In genomic region chr16:26175944-26176343, GRCh38 we compare ENCODE assay signal across 34 cellular contexts.
"Had no signal": no experiment of that assay in that cellular context is flagged by ENCODE, and none has a peak within 500 bp of the region (broad histone marks: within the 10 kb centered on the region; RNA-seq: fewer than 3 reads in every experiment).

No MANE protein-coding gene starts in this region.

- H3K36me3 ChIP-seq: ascending aorta, cardiac muscle cell, colonic mucosa, gastroesophageal sphincter, pancreas, prostate gland, upper lobe of left lung had no signal

- H3K9me3 ChIP-seq: ascending aorta, colonic mucosa, pancreas, prostate gland, upper lobe of left lung had no signal

- H3K27me3 ChIP-seq: ascending aorta, cardiac muscle cell, colonic mucosa, gastroesophageal sphincter, pancreas, upper lobe of left lung had no signal

- H3K36me3 Mint-ChIP-seq: activated naive CD4-positive, alpha-beta T cell treated with anti-CD3 and anti-CD28 coated beads, Interleukin-2, amount 10 ng/mL, durations not matched to agents 7 days and 5 days; activated naive CD8-positive, alpha-beta T cell treated with anti-CD3 and anti-CD28 coated beads, Interleukin-2, amount 10 ng/mL, durations not matched to agents 7 days and 5 days; brain; immature natural killer cell; naive thymus-derived CD4-positive, alpha-beta T cell; stimulated activated effector memory CD8-positive, alpha-beta T cell treated with anti-CD3 and anti-CD28 coated beads, Interleukin-12 subunit alpha, Interleukin-12 subunit beta, amount 100 ng/mL, for 72 hours had no signal

- H3K27ac Mint-ChIP-seq: activated naive CD4-positive, alpha-beta T cell treated with anti-CD3 and anti-CD28 coated beads, Interleukin-2, amount 10 ng/mL, durations not matched to agents 7 days and 5 days; activated naive CD8-positive, alpha-beta T cell treated with anti-CD3 and anti-CD28 coated beads, Interleukin-2, amount 10 ng/mL, durations not matched to agents 7 days and 5 days; activated T-helper 1 cell treated with anti-CD3 and anti-CD28 coated beads, Interleukin-12 subunit alpha, Interleukin-12 subunit beta, Interleukin-2, Interleukin-4 antibody, amounts not matched to agents 30 ng/mL and 10 ng/mL and 1 ng/mL, durations not matched to agents 14 hours and 24 hours and 36 hours; brain; immature natural killer cell; naive thymus-derived CD4-positive, alpha-beta T cell; stimulated activated effector memory CD8-positive, alpha-beta T cell treated with anti-CD3 and anti-CD28 coated beads, Interleukin-12 subunit alpha, Interleukin-12 subunit beta, amount 100 ng/mL, for 72 hours had no signal

- H3K4me3 ChIP-seq: ascending aorta, cardiac muscle cell, colonic mucosa, dorsolateral prefrontal cortex, gastroesophageal sphincter, pancreas, prostate gland, upper lobe of left lung had no signal

- H3K4me3 Mint-ChIP-seq: activated naive CD4-positive, alpha-beta T cell treated with anti-CD3 and anti-CD28 coated beads, Interleukin-2, amount 10 ng/mL, durations not matched to agents 7 days and 5 days; activated naive CD8-positive, alpha-beta T cell treated with anti-CD3 and anti-CD28 coated beads, Interleukin-2, amount 10 ng/mL, durations not matched to agents 7 days and 5 days; activated T-helper 1 cell treated with anti-CD3 and anti-CD28 coated beads, Interleukin-12 subunit alpha, Interleukin-12 subunit beta, Interleukin-2, Interleukin-4 antibody, amounts not matched to agents 30 ng/mL and 10 ng/mL and 1 ng/mL, durations not matched to agents 14 hours and 24 hours and 36 hours; brain; immature natural killer cell; naive thymus-derived CD4-positive, alpha-beta T cell; stimulated activated effector memory CD8-positive, alpha-beta T cell treated with anti-CD3 and anti-CD28 coated beads, Interleukin-12 subunit alpha, Interleukin-12 subunit beta, amount 100 ng/mL, for 72 hours; stimulated activated naive CD8-positive, alpha-beta T cell treated with anti-CD3 and anti-CD28 coated beads, Interleukin-15, amount 100 ng/mL, for 72 hours had no signal

- H3K9me3 Mint-ChIP-seq: activated naive CD4-positive, alpha-beta T cell treated with anti-CD3 and anti-CD28 coated beads, Interleukin-2, amount 10 ng/mL, durations not matched to agents 7 days and 5 days; activated T-helper 1 cell treated with anti-CD3 and anti-CD28 coated beads, Interleukin-12 subunit alpha, Interleukin-12 subunit beta, Interleukin-2, Interleukin-4 antibody, amounts not matched to agents 30 ng/mL and 10 ng/mL and 1 ng/mL, durations not matched to agents 14 hours and 24 hours and 36 hours had no signal

- H3K27me3 Mint-ChIP-seq: activated naive CD4-positive, alpha-beta T cell treated with anti-CD3 and anti-CD28 coated beads, Interleukin-2, amount 10 ng/mL, durations not matched to agents 7 days and 5 days had no signal

- H3K4me1 Mint-ChIP-seq: activated naive CD4-positive, alpha-beta T cell treated with anti-CD3 and anti-CD28 coated beads, Interleukin-2, amount 10 ng/mL, durations not matched to agents 7 days and 5 days; activated naive CD8-positive, alpha-beta T cell treated with anti-CD3 and anti-CD28 coated beads, Interleukin-2, amount 10 ng/mL, durations not matched to agents 7 days and 5 days; brain; immature natural killer cell; naive thymus-derived CD4-positive, alpha-beta T cell; stimulated activated effector memory CD8-positive, alpha-beta T cell treated with anti-CD3 and anti-CD28 coated beads, Interleukin-12 subunit alpha, Interleukin-12 subunit beta, amount 100 ng/mL, for 72 hours had no signal

- H3K4me1 ChIP-seq: ascending aorta, colonic mucosa, gastroesophageal sphincter, pancreas, prostate gland, upper lobe of left lung had no signal

- DNase-seq: activated CD4-positive, alpha-beta T cell treated with anti-CD3 and anti-CD28 coated beads for 4 hours; activated CD4-positive, alpha-beta T cell treated with anti-CD3 and anti-CD28 coated beads, Interleukin-2, amount 50 U/mL, for 4 hours; activated CD8-positive, alpha-beta memory T cell treated with anti-CD3 and anti-CD28 coated beads, Interleukin-2, amount 50 U/mL, for 4 hours; activated effector memory CD4-positive, alpha-beta T cell treated with anti-CD3 and anti-CD28 coated beads, Interleukin-2, amount 50 U/mL, for 16 hours; activated naive CD4-positive, alpha-beta T cell treated with anti-CD3 and anti-CD28 coated beads, Interleukin-2, amount 10 ng/mL, durations not matched to agents 7 days and 5 days; activated naive CD8-positive, alpha-beta T cell treated with anti-CD3 and anti-CD28 coated beads, Interleukin-2, amount 10 ng/mL, durations not matched to agents 7 days and 5 days; activated T-cell treated with anti-CD3 and anti-CD28 coated beads, Interleukin-2, amount 50 U/mL, for 1 hour; cerebellar nuclear complex; colonic mucosa; dorsolateral prefrontal cortex; effector memory CD4-positive, alpha-beta T cell; erythroblast; hippocampal formation; immature natural killer cell; kidney; left colon; mammary epithelial cell; midbrain; naive thymus-derived CD4-positive, alpha-beta T cell; nucleus accumbens; pancreas; retina; small intestine; stimulated activated CD4-positive, alpha-beta T cell treated with anti-CD3 and anti-CD28 coated beads, Interleukin-4, amount 100 ng/mL, for 24 hours; stimulated activated naive CD8-positive, alpha-beta T cell treated with anti-CD3 and anti-CD28 coated beads, Interleukin-15, amount 100 ng/mL, for 72 hours; substantia nigra; upper lobe of left lung had no signal

- H3K27ac ChIP-seq: ascending aorta, cardiac muscle cell, colonic mucosa, dorsolateral prefrontal cortex, gastroesophageal sphincter, pancreas, prostate gland, upper lobe of left lung had no signal
